Comparison of ENCODE assay signal across 8 cellular contexts in genomic region chr1:248905949-248906740, GRCh38. TPM values are rescaled to one million over a fixed set of nuclear protein-coding genes. Genes with fewer than 3 reads are reported as not detected.
A peak's percentile ranks its signal among the peaks of the same experiment; 100 is the strongest.
DNase-seq lines count a peak whose midpoint lies in the region; ATAC-seq and TF ChIP-seq lines count a peak whose summit lies in the region.

A gene with protein sequence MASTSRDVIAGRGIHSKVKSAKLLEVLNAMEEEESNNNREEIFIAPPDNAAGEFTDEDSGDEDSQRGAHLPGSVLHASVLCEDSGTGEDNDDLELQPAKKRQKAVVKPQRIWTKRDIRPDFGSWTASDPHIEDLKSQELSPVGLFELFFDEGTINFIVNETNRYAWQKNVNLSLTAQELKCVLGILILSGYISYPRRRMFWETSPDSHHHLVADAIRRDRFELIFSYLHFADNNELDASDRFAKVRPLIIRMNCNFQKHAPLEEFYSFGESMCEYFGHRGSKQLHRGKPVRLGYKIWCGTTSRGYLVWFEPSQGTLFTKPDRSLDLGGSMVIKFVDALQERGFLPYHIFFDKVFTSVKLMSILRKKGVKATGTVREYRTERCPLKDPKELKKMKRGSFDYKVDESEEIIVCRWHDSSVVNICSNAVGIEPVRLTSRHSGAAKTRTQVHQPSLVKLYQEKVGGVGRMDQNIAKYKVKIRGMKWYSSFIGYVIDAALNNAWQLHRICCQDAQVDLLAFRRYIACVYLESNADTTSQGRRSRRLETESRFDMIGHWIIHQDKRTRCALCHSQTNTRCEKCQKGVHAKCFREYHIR (plus strand): TSS chr1:248906235. CDS start chr1:248913863, 7,628 bp downstream.

- DNase-seq in NCI-H1436 treated with DMSO at 0.1 percent for 48 hours (lab: John Stamatoyannopoulos, UW) (peak; percentile 67), hepatic stellate cell (ENCODE audit: low spot score) (peak; percentile 93), renal cortical epithelial cell (ENCODE audit: low read depth) (peak; percentile 73), cortex of kidney (lab: John Stamatoyannopoulos, UW) (no peak)

- H3K36me3 Mint-ChIP-seq in T-helper 1 cell treated with Interleukin-12 subunit alpha and Interleukin-12 subunit beta and Interleukin-4 antibody, amounts not matched to agents 30 μg/mL and 1 μg/mL, for 36 hours (ENCODE audit: low read depth) = no peaks in the 10 kb centered on the region

- peak within 1 kb of the TSS; percentile 99 for H3K27ac ChIP-seq in angular gyrus (ENCODE audit: low read depth, low read length)

- no peaks in the 10 kb centered on the region for H3K9me3 Mint-ChIP-seq in T-helper 1 cell treated with Interleukin-12 subunit alpha and Interleukin-12 subunit beta and Interleukin-4 antibody, amounts not matched to agents 30 μg/mL and 1 μg/mL, for 36 hours

- peak within 1 kb of the TSS; percentile 94 for H3K4me3 Mint-ChIP-seq in T-helper 1 cell treated with Interleukin-12 subunit alpha and Interleukin-12 subunit beta and Interleukin-4 antibody, amounts not matched to agents 30 μg/mL and 1 μg/mL, for 36 hours

- peaks cover 16% of the 10 kb centered on the region for H3K27me3 Mint-ChIP-seq in T-helper 1 cell treated with Interleukin-12 subunit alpha and Interleukin-12 subunit beta and Interleukin-4 antibody, amounts not matched to agents 30 μg/mL and 1 μg/mL, for 36 hours (ENCODE audit: low read depth)

- peak; percentile 86 for ATAC-seq in HG02870 (IDR thresholded peaks at IDR 0.05; ENCODE audit: unreplicated experiment)

- H3K27ac Mint-ChIP-seq in T-helper 1 cell treated with Interleukin-12 subunit alpha and Interleukin-12 subunit beta and Interleukin-4 antibody, amounts not matched to agents 30 μg/mL and 1 μg/mL, for 36 hours = peak within 1 kb of the TSS; percentile 98

- H3K4me1 Mint-ChIP-seq in T-helper 1 cell treated with Interleukin-12 subunit alpha and Interleukin-12 subunit beta and Interleukin-4 antibody, amounts not matched to agents 30 μg/mL and 1 μg/mL, for 36 hours (ENCODE audit: low read depth) = peaks cover 30% of the 10 kb centered on the region

- TF ChIP-seq POLR2A in GM15510 (IDR thresholded peaks at IDR 0.05; ENCODE audit: borderline replicate concordance, extremely low read depth, insufficient read length) = peak; percentile 96

RNA-seq across cellular contexts. Expression of the gene that starts here (rescaled TPM):
- total RNA-seq in renal cortical epithelial cell = 7.5 and 12.6 TPM in 2 replicates
